ENCODE assay signal across 17 cellular contexts in the genomic region with DNA sequence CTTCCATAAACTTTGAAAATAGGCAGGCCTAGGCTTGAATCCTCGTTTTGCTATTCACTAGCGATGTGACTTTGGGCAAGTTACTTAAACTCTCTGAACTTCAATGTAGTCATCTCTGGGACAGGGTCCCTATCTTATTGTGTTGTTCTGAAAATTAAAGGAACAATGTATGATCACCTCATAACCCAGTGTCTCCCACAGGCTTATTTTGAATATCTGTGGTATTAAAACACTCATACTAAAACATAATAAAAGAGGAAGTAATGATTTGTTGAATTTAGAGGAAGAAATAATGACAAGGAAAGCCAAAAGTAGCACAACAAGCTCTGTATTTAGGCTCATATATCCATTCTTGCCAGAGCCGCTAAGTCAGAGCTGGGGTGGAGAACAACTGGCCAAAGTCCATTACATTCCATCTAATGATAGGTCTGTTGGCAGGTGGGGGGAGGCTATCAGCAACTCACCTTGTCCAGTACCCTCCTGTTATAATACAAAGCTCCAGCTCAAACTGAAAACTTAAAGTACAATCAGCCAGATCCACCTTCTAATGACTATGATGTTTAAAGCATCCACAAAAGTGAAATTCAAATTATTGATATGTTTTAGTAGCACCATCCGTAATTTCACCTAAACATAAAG.
DNase-seq lines count a peak whose midpoint lies in the region; ATAC-seq and TF ChIP-seq lines count a peak whose summit lies in the region.
"Had no signal": no experiment of that assay in that cellular context is flagged by ENCODE, and none has a peak within 500 bp of the region (broad histone marks: within the 10 kb centered on the region; RNA-seq: fewer than 3 reads in every experiment).

No MANE protein-coding gene starts in this region.

- H3K27ac ChIP-seq in aorta (ENCODE audit: low read depth in 1 of 2, low read length in 2 of 2): no peak overlapping the region
- H3K27ac ChIP-seq: adrenal gland, RWPE1, thoracic aorta had no signal

- no peaks in the 10 kb centered on the region for H3K4me1 Mint-ChIP-seq in natural killer cell
- H3K4me1 Mint-ChIP-seq: activated CD4-positive, alpha-beta T cell treated with anti-CD3 and anti-CD28 coated beads, Interleukin-2, amount 10 ng/mL, durations not matched to agents 7 days and 5 days had no signal

- H3K27me3 ChIP-seq in aorta (ENCODE audit: control insufficient read depth in 1 of 2, insufficient read depth in 2 of 2, low read length in 1 of 2): no peaks in the 10 kb centered on the region
- H3K27me3 ChIP-seq: adrenal gland had no signal

- H3K4me3 ChIP-seq in aorta (ENCODE audit: low read length in 2 of 2): no peak overlapping the region
- H3K4me3 ChIP-seq: adrenal gland, thoracic aorta had no signal

- H3K9me3 Mint-ChIP-seq in natural killer cell: no peaks in the 10 kb centered on the region
- H3K9me3 Mint-ChIP-seq: activated CD4-positive, alpha-beta T cell treated with anti-CD3 and anti-CD28 coated beads, Interleukin-2, amount 10 ng/mL, durations not matched to agents 7 days and 5 days had no signal

- 82 to 86% methylated on average over 4 of the region's 4 CpGs for whole genome bisulfite sequencing in aorta, 2 donors

- DNase-seq in left colon (no peak), aorta (no peak), NCI-H748 treated with DMSO at 0.1 percent for 48 hours (lab: John Stamatoyannopoulos, UW) (no peak), hypothalamus (lab: John Stamatoyannopoulos, UW) (no peak), natural killer cell (no peak)
- DNase-seq: activated CD4-positive, alpha-beta T cell treated with anti-CD3 and anti-CD28 coated beads, Interleukin-2, amount 10 ng/mL, durations not matched to agents 7 days and 5 days; adrenal gland; DMS 273 treated with DMSO at 0.1 percent for 48 hours; NCI-H187; NCI-H510A treated with DMSO at 0.1 percent for 48 hours; posterior cingulate gyrus; T-helper 9 cell had no signal

- H3K27me3 Mint-ChIP-seq in natural killer cell (ENCODE audit: low read depth in 2 of 2): peaks cover 9 to 16% of the 10 kb centered on the region in 2 donors

- H3K27ac Mint-ChIP-seq in natural killer cell: no peak overlapping the region
- H3K27ac Mint-ChIP-seq: activated CD4-positive, alpha-beta T cell treated with anti-CD3 and anti-CD28 coated beads, Interleukin-2, amount 10 ng/mL, durations not matched to agents 7 days and 5 days had no signal

- H3K4me1 ChIP-seq in aorta (ENCODE audit: control insufficient read depth in 1 of 2, insufficient read depth in 2 of 2, low read length in 2 of 2): no peaks in the 10 kb centered on the region
- H3K4me1 ChIP-seq: adrenal gland had no signal

- H3K9me3 ChIP-seq in aorta (ENCODE audit: control insufficient read depth, low read length): no peaks in the 10 kb centered on the region
- H3K9me3 ChIP-seq: adrenal gland, thoracic aorta had no signal

- intact Hi-C loops in left colon (cut with DNase I, micrococcal nuclease) (no loop called here), aorta (cut with DNase I) (no loop called here), natural killer cell (cut with micrococcal nuclease) (no loop called here)

- ATAC-seq in GM18502 (IDR thresholded peaks at IDR 0.05; ENCODE audit: poor library complexity, unreplicated experiment): peak; percentile 60
- peak; percentile 38 for ATAC-seq in HG02588 (IDR thresholded peaks at IDR 0.05; ENCODE audit: unreplicated experiment)
- peak; percentile 39 for ATAC-seq in HG03558 (IDR thresholded peaks at IDR 0.05; ENCODE audit: extremely low read depth, unreplicated experiment)
- ATAC-seq in left colon: peak; percentile 80
- no peak for ATAC-seq in aorta (ENCODE audit: low FRiP score)
- no peak for ATAC-seq in natural killer cell

- H3K36me3 Mint-ChIP-seq in natural killer cell: no peaks in the 10 kb centered on the region

- H3K36me3 ChIP-seq in aorta (ENCODE audit: control insufficient read depth in 1 of 2, insufficient read depth in 2 of 2, low read length in 1 of 2): no peaks in the 10 kb centered on the region
- H3K36me3 ChIP-seq: adrenal gland, thoracic aorta had no signal

- no peak for TF ChIP-seq CTCF in natural killer cell (IDR thresholded peaks at IDR 0.05)

- H3K4me3 Mint-ChIP-seq in natural killer cell: no peak overlapping the region
- H3K4me3 Mint-ChIP-seq: activated CD4-positive, alpha-beta T cell treated with anti-CD3 and anti-CD28 coated beads, Interleukin-2, amount 10 ng/mL, durations not matched to agents 7 days and 5 days had no signal

Comparison
In these comparisons a context has a peak if more than half of its experiments do, and no peak if none do; other contexts are left out.
1. ATAC-seq: peak in GM18502 (single experiment), HG02588 (single experiment), HG03558 (single experiment) and left colon (single experiment); none in aorta (single experiment) and natural killer cell (0 of 3).